25 cellular contexts compared by ENCODE assay signal in the genomic region with DNA sequence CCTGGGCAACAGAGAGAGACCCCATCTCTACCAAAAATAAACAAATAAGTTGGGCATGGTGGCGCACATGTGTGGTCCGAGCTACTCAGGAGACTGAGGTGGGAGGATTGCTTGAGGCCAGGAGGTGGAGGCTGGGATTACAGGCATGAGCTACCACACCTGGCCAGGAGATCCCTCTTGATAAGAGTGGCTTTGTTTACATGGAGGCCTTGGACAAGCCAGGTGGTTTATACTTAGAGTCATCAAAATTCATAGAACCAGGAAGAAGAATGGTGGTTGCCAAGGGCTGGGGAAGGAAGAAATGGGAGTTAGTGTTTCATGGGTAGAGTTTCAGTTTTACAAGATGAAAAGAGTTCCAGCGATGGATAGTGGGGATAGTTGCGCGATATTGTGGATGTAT.
"Had no signal": no experiment of that assay in that cellular context is flagged by ENCODE, and none has a peak within 500 bp of the region (broad histone marks: within the 10 kb centered on the region; RNA-seq: fewer than 3 reads in every experiment).

No MANE protein-coding gene starts in this region.

- H3K4me3 ChIP-seq: dorsolateral prefrontal cortex, esophagus muscularis mucosa, gastrocnemius medialis, left ventricle myocardium inferior, lower lobe of right lung, psoas muscle, right lobe of liver, suprapubic skin, thyroid gland, upper lobe of left lung, uterus had no signal

- H3K4me1 ChIP-seq: esophagus muscularis mucosa, gastrocnemius medialis, left ventricle myocardium inferior, lower lobe of right lung, psoas muscle, right lobe of liver, suprapubic skin, thyroid gland, upper lobe of left lung, uterus had no signal

- H3K9me3 ChIP-seq: esophagus muscularis mucosa, gastrocnemius medialis, left ventricle myocardium inferior, lower lobe of right lung, neutrophil, psoas muscle, right lobe of liver, suprapubic skin, thyroid gland, upper lobe of left lung, uterus had no signal

- H3K27ac Mint-ChIP-seq: naive B cell; nephron progenitor cell; stimulated activated effector memory CD8-positive, alpha-beta T cell treated with anti-CD3 and anti-CD28 coated beads, Interleukin-12 subunit alpha, Interleukin-12 subunit beta, amount 100 ng/mL, for 72 hours had no signal

- ATAC-seq: gastrocnemius medialis; lower lobe of right lung; psoas muscle; right lobe of liver; stimulated activated effector memory CD8-positive, alpha-beta T cell treated with anti-CD3 and anti-CD28 coated beads, Interleukin-12 subunit alpha, Interleukin-12 subunit beta, amount 100 ng/mL, for 72 hours; stimulated activated naive CD8-positive, alpha-beta T cell treated with anti-CD3 and anti-CD28 coated beads, Interleukin-15, Interleukin-2, amounts not matched to agents 100 U/mL and 50 U/mL, for 24 hours had no signal

- H3K27me3 ChIP-seq: dorsolateral prefrontal cortex, esophagus muscularis mucosa, gastrocnemius medialis, right lobe of liver, suprapubic skin, thyroid gland, upper lobe of left lung, uterus had no signal

- H3K4me3 Mint-ChIP-seq: memory B cell; naive B cell; nephron progenitor cell; stimulated activated effector memory CD8-positive, alpha-beta T cell treated with anti-CD3 and anti-CD28 coated beads, Interleukin-12 subunit alpha, Interleukin-12 subunit beta, amount 100 ng/mL, for 72 hours had no signal

- H3K27ac ChIP-seq: dorsolateral prefrontal cortex, epithelial cell of prostate, esophagus muscularis mucosa, gastrocnemius medialis, left ventricle myocardium inferior, lower lobe of right lung, neutrophil, psoas muscle, right lobe of liver, suprapubic skin, thyroid gland, upper lobe of left lung, uterus had no signal

- DNase-seq: cortex of kidney; dorsolateral prefrontal cortex; effector memory CD4-positive, alpha-beta T cell; gastrocnemius medialis; glutamatergic neuron; left ventricle myocardium inferior; lower lobe of right lung; midbrain; naive B cell; nephron progenitor cell; psoas muscle; retina; right lobe of liver; stimulated activated CD4-positive, alpha-beta T cell treated with anti-CD3 and anti-CD28 coated beads, Interleukin-4, amount 100 ng/mL, for 1 hour; stimulated activated CD8-positive, alpha-beta memory T cell treated with anti-CD3 and anti-CD28 coated beads, Interleukin-4, amount 100 ng/mL, for 48 hours; stimulated activated naive CD8-positive, alpha-beta T cell treated with anti-CD3 and anti-CD28 coated beads, Interleukin-15, Interleukin-2, amounts not matched to agents 100 U/mL and 50 U/mL, for 24 hours; thyroid gland; upper lobe of left lung; uterus had no signal

- H3K9me3 Mint-ChIP-seq: stimulated activated effector memory CD8-positive, alpha-beta T cell treated with anti-CD3 and anti-CD28 coated beads, Interleukin-12 subunit alpha, Interleukin-12 subunit beta, amount 100 ng/mL, for 72 hours had no signal

- H3K36me3 Mint-ChIP-seq: memory B cell; naive B cell; stimulated activated effector memory CD8-positive, alpha-beta T cell treated with anti-CD3 and anti-CD28 coated beads, Interleukin-12 subunit alpha, Interleukin-12 subunit beta, amount 100 ng/mL, for 72 hours had no signal

- H3K4me1 Mint-ChIP-seq: nephron progenitor cell; stimulated activated effector memory CD8-positive, alpha-beta T cell treated with anti-CD3 and anti-CD28 coated beads, Interleukin-12 subunit alpha, Interleukin-12 subunit beta, amount 100 ng/mL, for 72 hours had no signal

- H3K27me3 Mint-ChIP-seq: memory B cell had no signal

- H3K36me3 ChIP-seq: esophagus muscularis mucosa, gastrocnemius medialis, left ventricle myocardium inferior, lower lobe of right lung, neutrophil, suprapubic skin, thyroid gland, upper lobe of left lung, uterus had no signal
